ENCODE assay signal across 13 cellular contexts in the genomic region with DNA sequence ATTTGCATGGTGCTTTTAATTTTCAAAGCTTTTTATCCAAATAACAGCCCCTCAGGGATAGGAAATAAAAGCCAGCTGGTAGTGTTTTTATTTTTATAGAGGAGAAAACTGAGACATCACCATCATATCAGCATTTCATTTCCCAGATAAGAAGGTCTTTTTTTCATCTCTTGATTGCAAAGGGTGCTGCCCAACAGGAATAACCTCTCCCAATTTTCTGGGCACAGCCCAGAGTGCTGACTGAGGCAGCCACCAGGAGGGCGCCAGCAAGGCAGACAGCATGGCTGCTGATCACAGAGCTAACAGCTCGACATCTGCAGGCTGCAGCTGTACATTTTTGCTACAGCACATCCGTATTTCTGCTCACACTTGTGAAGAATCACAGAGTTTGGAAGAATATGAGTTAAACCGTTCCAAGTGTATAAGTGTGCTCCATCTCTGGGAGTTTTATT.
A peak's percentile ranks its signal among the peaks of the same experiment; 100 is the strongest.
DNase-seq lines count a peak whose midpoint lies in the region; ATAC-seq and TF ChIP-seq lines count a peak whose summit lies in the region.
"Had no signal": no experiment of that assay in that cellular context is flagged by ENCODE, and none has a peak within 500 bp of the region (broad histone marks: within the 10 kb centered on the region; RNA-seq: fewer than 3 reads in every experiment).

No MANE protein-coding gene starts in this region.

- 44% methylated on average over 4 of the region's 4 CpGs for WGBS in right cardiac atrium

- H3K4me1 ChIP-seq in BE2C = peaks cover 30% of the 10 kb centered on the region
- H3K4me1 ChIP-seq in right cardiac atrium (ENCODE audit: control insufficient read depth, insufficient read depth, low read length) = no peaks in the 10 kb centered on the region
- H3K4me1 ChIP-seq in CD8-positive, alpha-beta T cell (ENCODE audit: insufficient read depth, low read length) = no peaks in the 10 kb centered on the region

- no peak overlapping the region for H3K4me3 ChIP-seq in BE2C (ENCODE audit: low read depth, low read length)
- H3K4me3 ChIP-seq in MG63 = no peak overlapping the region
- no peak overlapping the region for H3K4me3 ChIP-seq in right cardiac atrium (ENCODE audit: low read length)
- H3K4me3 ChIP-seq in CD8-positive, alpha-beta T cell (ENCODE audit: low read depth, low read length) = no peak overlapping the region
- H3K4me3 ChIP-seq: thoracic aorta had no signal

- peaks cover 20% of the 10 kb centered on the region for H3K4me1 Mint-ChIP-seq in CD8-positive, alpha-beta T cell (ENCODE audit: low read depth)
- peaks cover 8% of the 10 kb centered on the region for H3K4me1 Mint-ChIP-seq in activated CD4-positive, alpha-beta memory T cell treated with anti-CD3 and anti-CD28 coated beads for 36 hours (ENCODE audit: low read depth)
- H3K4me1 Mint-ChIP-seq: neural crest cell had no signal

- in situ Hi-C loops in SK-MEL-5 (cut with HindIII; ENCODE audit: low pct_unique_long_range_greater_than_20kb, low sequenced_read_pairs) = no loop called here

- H3K36me3 ChIP-seq in BE2C (no peaks in the 10 kb centered on the region), MG63 (no peaks in the 10 kb centered on the region)
- H3K36me3 ChIP-seq in CD8-positive, alpha-beta T cell (ENCODE audit: insufficient read depth, low read length) = no peaks in the 10 kb centered on the region
- H3K36me3 ChIP-seq: thoracic aorta had no signal

- DNase-seq in BE2C (peak; percentile 68), MG63 (peak; percentile 16), SK-MEL-5 (ENCODE audit: low read depth, low spot score) (peak; percentile 30), right cardiac atrium (peak in 2 of 3 donors; percentile 72), kidney glomerular epithelial cell (lab: John Stamatoyannopoulos, UW) (no peak)
- no peak for DNase-seq in activated CD4-positive, alpha-beta T cell treated with anti-CD3 and anti-CD28 coated beads, Interleukin-2, amount 50 U/mL, for 1 hour
- no peak for DNase-seq in CD8-positive, alpha-beta T cell
- DNase-seq in activated CD4-positive, alpha-beta memory T cell treated with anti-CD3 and anti-CD28 coated beads for 36 hours = no peak
- DNase-seq: activated naive CD4-positive, alpha-beta T cell; NCI-H187 had no signal

- POLR2A ChIA-PET in CD8-positive, alpha-beta T cell (lab: Charles Lee) = no interaction called here
- POLR2A ChIA-PET in activated CD4-positive, alpha-beta memory T cell treated with anti-CD3 and anti-CD28 coated beads for 36 hours (lab: Charles Lee) = no interaction called here

- TF ChIP-seq CTCF in BE2C (IDR thresholded peaks at IDR 0.05; ENCODE audit: low read depth, low read length) = peak; percentile 55
- TF ChIP-seq CTCF in CD8-positive, alpha-beta T cell (IDR thresholded peaks at IDR 0.05) = no peak

- no peaks in the 10 kb centered on the region for H3K27me3 Mint-ChIP-seq in CD8-positive, alpha-beta T cell (ENCODE audit: low read depth)
- no peaks in the 10 kb centered on the region for H3K27me3 Mint-ChIP-seq in activated CD4-positive, alpha-beta memory T cell treated with anti-CD3 and anti-CD28 coated beads for 36 hours

- peak; percentile 55 to 79 for ATAC-seq in right cardiac atrium
- ATAC-seq in CD8-positive, alpha-beta T cell = no peak

- H3K27me3 ChIP-seq in BE2C (no peaks in the 10 kb centered on the region), MG63 (no peaks in the 10 kb centered on the region), right cardiac atrium (ENCODE audit: control insufficient read depth, insufficient read depth) (no peaks in the 10 kb centered on the region)
- no peaks in the 10 kb centered on the region for H3K27me3 ChIP-seq in CD8-positive, alpha-beta T cell (ENCODE audit: insufficient read depth, low read length)

- H3K27ac ChIP-seq in right cardiac atrium (ENCODE audit: low read length) = no peak overlapping the region
- no peak overlapping the region for H3K27ac ChIP-seq in CD8-positive, alpha-beta T cell (ENCODE audit: low read depth, low read length)
- H3K27ac ChIP-seq: HL-60, thoracic aorta had no signal

- no peaks in the 10 kb centered on the region for H3K9me3 Mint-ChIP-seq in CD8-positive, alpha-beta T cell
- no peaks in the 10 kb centered on the region for H3K9me3 Mint-ChIP-seq in activated CD4-positive, alpha-beta memory T cell treated with anti-CD3 and anti-CD28 coated beads for 36 hours
- H3K9me3 Mint-ChIP-seq: neural crest cell had no signal

- no peak overlapping the region for H3K4me3 Mint-ChIP-seq in CD8-positive, alpha-beta T cell
- H3K4me3 Mint-ChIP-seq in activated CD4-positive, alpha-beta memory T cell treated with anti-CD3 and anti-CD28 coated beads for 36 hours = no peak overlapping the region
- H3K4me3 Mint-ChIP-seq: neural crest cell had no signal

- H3K36me3 Mint-ChIP-seq in CD8-positive, alpha-beta T cell = no peaks in the 10 kb centered on the region
- no peaks in the 10 kb centered on the region for H3K36me3 Mint-ChIP-seq in activated CD4-positive, alpha-beta memory T cell treated with anti-CD3 and anti-CD28 coated beads for 36 hours

- intact Hi-C loops in right cardiac atrium (cut with DNase I) = no loop called here
- intact Hi-C loops in CD8-positive, alpha-beta T cell (cut with DNase I, micrococcal nuclease) = no loop called here
- intact Hi-C loops in activated CD4-positive, alpha-beta memory T cell treated with anti-CD3 and anti-CD28 coated beads for 36 hours (cut with micrococcal nuclease) = no loop called here

- H3K9me3 ChIP-seq in BE2C (no peaks in the 10 kb centered on the region), MG63 (no peaks in the 10 kb centered on the region), right cardiac atrium (ENCODE audit: control insufficient read depth, low read length) (no peaks in the 10 kb centered on the region)
- H3K9me3 ChIP-seq in CD8-positive, alpha-beta T cell (ENCODE audit: low read length) = no peaks in the 10 kb centered on the region
- H3K9me3 ChIP-seq: thoracic aorta had no signal

- CTCF ChIA-PET in CD8-positive, alpha-beta T cell (lab: Charles Lee) = no interaction called here
- CTCF ChIA-PET in activated CD4-positive, alpha-beta memory T cell treated with anti-CD3 and anti-CD28 coated beads for 36 hours (lab: Charles Lee) = no interaction called here

- no peak overlapping the region for H3K27ac Mint-ChIP-seq in CD8-positive, alpha-beta T cell
- H3K27ac Mint-ChIP-seq in activated CD4-positive, alpha-beta memory T cell treated with anti-CD3 and anti-CD28 coated beads for 36 hours = no peak overlapping the region

Comparison
In these comparisons a context has a peak if more than half of its experiments do, and no peak if none do; other contexts are left out.
1. DNase-seq: peak in BE2C (single experiment), MG63 (single experiment), SK-MEL-5 (single experiment) and right cardiac atrium (2 of 3); none in activated CD4-positive, alpha-beta T cell treated with anti-CD3 and anti-CD28 coated beads, Interleukin-2, amount 50 U/mL, for 1 hour (single experiment), CD8-positive, alpha-beta T cell (0 of 7), kidney glomerular epithelial cell (single experiment) and activated CD4-positive, alpha-beta memory T cell treated with anti-CD3 and anti-CD28 coated beads for 36 hours (single experiment).